ENCODE assay signal across 1 cellular context in genomic region chr9:112180387-112180881, GRCh38.
TF ChIP-seq lines count a peak whose summit lies in the region.

No MANE protein-coding gene starts in this region.

TF ChIP-seq in K562, 482 proteins besides CTCF, POLR2A, EP300 and RAD21 (continued from another document):
- TF ChIP-seq CLOCK (CRISPR knock-in tag; IDR thresholded peaks at IDR 0.05; ENCODE audit: borderline replicate concordance): no peak
- TF ChIP-seq JUND (IDR thresholded peaks at IDR 0.05; ENCODE audit: borderline replicate concordance, low read depth, low read length): peak; percentile 90; the same call in 1 of the 2 replicates
- peak; percentile 88; the same call in 2 of the 3 replicates for TF ChIP-seq JUND (tag; IDR thresholded peaks at IDR 0.05; ENCODE audit: borderline replicate concordance, low read depth, low read length)
- 0 out of 2 replicates have a peak, but pooled peaks have one; percentile 8 for TF ChIP-seq ZFP91 (CRISPR knock-in tag; IDR thresholded peaks at IDR 0.05)
- TF ChIP-seq RBM14 (IDR thresholded peaks at IDR 0.05; ENCODE audit: borderline replicate concordance, insufficient read depth, low read depth, low read length): no peak
- TF ChIP-seq MECOM (CRISPR knock-in tag; IDR thresholded peaks at IDR 0.05): peak; percentile 59; the same call in 1 of the 2 replicates
- TF ChIP-seq POLR3A (IDR thresholded peaks at IDR 0.05; ENCODE audit: borderline replicate concordance, extremely low read depth, insufficient read depth, insufficient read length): no peak
- 0 out of 2 replicates have a peak, but pooled peaks have one; percentile 18 for TF ChIP-seq ZNF24 (IDR thresholded peaks at IDR 0.05)
- peak; percentile 61 for TF ChIP-seq ZNF584 (CRISPR knock-in tag; IDR thresholded peaks at IDR 0.05; ENCODE audit: low read depth)
- peak; percentile 88; the same call in 1 of the 2 replicates for TF ChIP-seq LEF1 (IDR thresholded peaks at IDR 0.05)
- TF ChIP-seq ZNF23 (CRISPR knock-in tag; IDR thresholded peaks at IDR 0.05): no peak
- 0 out of 2 replicates have a peak, but pooled peaks have one; percentile 34 for TF ChIP-seq KLF6 (CRISPR knock-in tag; IDR thresholded peaks at IDR 0.05; ENCODE audit: borderline replicate concordance)
- 0 out of 4 replicates have a peak, but pooled peaks of 1 of the 2 experiments have one; percentile 46 for TF ChIP-seq KDM4B (IDR thresholded peaks at IDR 0.05; ENCODE audit: borderline replicate concordance in 2 of 2, low read depth in 1 of 2)
- no peak for TF ChIP-seq SAFB (IDR thresholded peaks at IDR 0.05; ENCODE audit: borderline replicate concordance, low read depth, low read length)
- TF ChIP-seq PREB (CRISPR knock-in tag; IDR thresholded peaks at IDR 0.05): no peak
- no peak for TF ChIP-seq ZBTB43 (CRISPR knock-in tag; IDR thresholded peaks at IDR 0.05)
- peak; percentile 58; the same call in 1 of the 2 replicates for TF ChIP-seq CREM (IDR thresholded peaks at IDR 0.05; ENCODE audit: low read depth)
- TF ChIP-seq BRF1 (IDR thresholded peaks at IDR 0.05; ENCODE audit: borderline replicate concordance, extremely low read depth, insufficient read length): no peak
- peak; percentile 84 for TF ChIP-seq CREB3 (tag; conservative IDR thresholded peaks at IDR 0.05; ENCODE audit: low read depth)
- TF ChIP-seq PTTG1 (tag; IDR thresholded peaks at IDR 0.05; ENCODE audit: low read depth): peak; percentile 67; the same call in 1 of the 2 replicates
- no peak for TF ChIP-seq ATF4 (CRISPR knock-in tag; IDR thresholded peaks at IDR 0.05)
